2 cellular contexts compared by ENCODE assay signal in the genomic region with DNA sequence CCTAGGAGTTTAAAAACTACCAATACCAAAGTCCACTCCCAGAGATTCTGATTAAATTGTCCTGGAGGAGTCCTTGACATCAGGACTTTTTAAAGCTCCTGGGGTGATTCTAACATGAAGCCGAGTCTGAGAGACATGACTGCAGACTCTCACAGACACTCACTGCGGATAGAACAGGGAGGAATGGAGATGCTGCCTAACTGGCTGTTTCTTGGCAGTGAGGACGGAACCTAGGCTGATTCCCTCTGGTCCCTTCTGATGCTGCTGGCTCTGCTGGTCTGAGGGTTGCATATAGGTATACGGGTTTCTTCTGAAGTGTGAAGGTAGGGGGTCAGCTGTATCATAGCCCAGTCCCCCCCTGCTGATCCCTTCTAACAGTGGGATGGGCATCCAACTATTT.
TF ChIP-seq lines count a peak whose summit lies in the region.

No MANE protein-coding gene starts in this region.

TF ChIP-seq in GM23338, 12 proteins besides CTCF, POLR2A, EP300 and RAD21 (continued from another document):
- TF ChIP-seq, protein P1, sequence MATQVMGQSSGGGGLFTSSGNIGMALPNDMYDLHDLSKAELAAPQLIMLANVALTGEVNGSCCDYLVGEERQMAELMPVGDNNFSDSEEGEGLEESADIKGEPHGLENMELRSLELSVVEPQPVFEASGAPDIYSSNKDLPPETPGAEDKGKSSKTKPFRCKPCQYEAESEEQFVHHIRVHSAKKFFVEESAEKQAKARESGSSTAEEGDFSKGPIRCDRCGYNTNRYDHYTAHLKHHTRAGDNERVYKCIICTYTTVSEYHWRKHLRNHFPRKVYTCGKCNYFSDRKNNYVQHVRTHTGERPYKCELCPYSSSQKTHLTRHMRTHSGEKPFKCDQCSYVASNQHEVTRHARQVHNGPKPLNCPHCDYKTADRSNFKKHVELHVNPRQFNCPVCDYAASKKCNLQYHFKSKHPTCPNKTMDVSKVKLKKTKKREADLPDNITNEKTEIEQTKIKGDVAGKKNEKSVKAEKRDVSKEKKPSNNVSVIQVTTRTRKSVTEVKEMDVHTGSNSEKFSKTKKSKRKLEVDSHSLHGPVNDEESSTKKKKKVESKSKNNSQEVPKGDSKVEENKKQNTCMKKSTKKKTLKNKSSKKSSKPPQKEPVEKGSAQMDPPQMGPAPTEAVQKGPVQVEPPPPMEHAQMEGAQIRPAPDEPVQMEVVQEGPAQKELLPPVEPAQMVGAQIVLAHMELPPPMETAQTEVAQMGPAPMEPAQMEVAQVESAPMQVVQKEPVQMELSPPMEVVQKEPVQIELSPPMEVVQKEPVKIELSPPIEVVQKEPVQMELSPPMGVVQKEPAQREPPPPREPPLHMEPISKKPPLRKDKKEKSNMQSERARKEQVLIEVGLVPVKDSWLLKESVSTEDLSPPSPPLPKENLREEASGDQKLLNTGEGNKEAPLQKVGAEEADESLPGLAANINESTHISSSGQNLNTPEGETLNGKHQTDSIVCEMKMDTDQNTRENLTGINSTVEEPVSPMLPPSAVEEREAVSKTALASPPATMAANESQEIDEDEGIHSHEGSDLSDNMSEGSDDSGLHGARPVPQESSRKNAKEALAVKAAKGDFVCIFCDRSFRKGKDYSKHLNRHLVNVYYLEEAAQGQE (IDR thresholded peaks at IDR 0.05; ENCODE audit: unreplicated experiment) = no peak
- TF ChIP-seq, protein P2, sequence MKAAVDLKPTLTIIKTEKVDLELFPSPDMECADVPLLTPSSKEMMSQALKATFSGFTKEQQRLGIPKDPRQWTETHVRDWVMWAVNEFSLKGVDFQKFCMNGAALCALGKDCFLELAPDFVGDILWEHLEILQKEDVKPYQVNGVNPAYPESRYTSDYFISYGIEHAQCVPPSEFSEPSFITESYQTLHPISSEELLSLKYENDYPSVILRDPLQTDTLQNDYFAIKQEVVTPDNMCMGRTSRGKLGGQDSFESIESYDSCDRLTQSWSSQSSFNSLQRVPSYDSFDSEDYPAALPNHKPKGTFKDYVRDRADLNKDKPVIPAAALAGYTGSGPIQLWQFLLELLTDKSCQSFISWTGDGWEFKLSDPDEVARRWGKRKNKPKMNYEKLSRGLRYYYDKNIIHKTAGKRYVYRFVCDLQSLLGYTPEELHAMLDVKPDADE (IDR thresholded peaks at IDR 0.05) = no peak
- TF ChIP-seq STAT1 (IDR thresholded peaks at IDR 0.05; ENCODE audit: unreplicated experiment) = no peak
- no peak for TF ChIP-seq EZH2 (IDR thresholded peaks at IDR 0.05; ENCODE audit: low read depth, unreplicated experiment)
- no peak for TF ChIP-seq JUNB (IDR thresholded peaks at IDR 0.05; ENCODE audit: unreplicated experiment)
- no peak for TF ChIP-seq ZNF114 (CRISPR knock-in tag; IDR thresholded peaks at IDR 0.05)
- TF ChIP-seq EZH2phosphoT487 (IDR thresholded peaks at IDR 0.05; ENCODE audit: unreplicated experiment) = no peak
- no peak for TF ChIP-seq ZNF331 (CRISPR knock-in tag; IDR thresholded peaks at IDR 0.05; ENCODE audit: low read depth)
- no peak for TF ChIP-seq POLR2AphosphoS5 (IDR thresholded peaks at IDR 0.05; ENCODE audit: low read depth)

TF ChIP-seq in WTC11, 78 proteins besides CTCF, POLR2A, EP300 and RAD21 (continued from another document):
- TF ChIP-seq, protein P3, sequence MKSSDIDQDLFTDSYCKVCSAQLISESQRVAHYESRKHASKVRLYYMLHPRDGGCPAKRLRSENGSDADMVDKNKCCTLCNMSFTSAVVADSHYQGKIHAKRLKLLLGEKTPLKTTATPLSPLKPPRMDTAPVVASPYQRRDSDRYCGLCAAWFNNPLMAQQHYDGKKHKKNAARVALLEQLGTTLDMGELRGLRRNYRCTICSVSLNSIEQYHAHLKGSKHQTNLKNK (CRISPR knock-in tag; IDR thresholded peaks at IDR 0.05) = no peak
- TF ChIP-seq, protein P4, sequence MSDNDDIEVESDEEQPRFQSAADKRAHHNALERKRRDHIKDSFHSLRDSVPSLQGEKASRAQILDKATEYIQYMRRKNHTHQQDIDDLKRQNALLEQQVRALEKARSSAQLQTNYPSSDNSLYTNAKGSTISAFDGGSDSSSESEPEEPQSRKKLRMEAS (CRISPR knock-in tag; IDR thresholded peaks at IDR 0.05) = no peak
- no peak for TF ChIP-seq ESRRA (CRISPR knock-in tag; IDR thresholded peaks at IDR 0.05; ENCODE audit: borderline replicate concordance)
- no peak for TF ChIP-seq NR3C1 (CRISPR knock-in tag; conservative IDR thresholded peaks at IDR 0.05; ENCODE audit: low read depth)
- TF ChIP-seq, protein P5, sequence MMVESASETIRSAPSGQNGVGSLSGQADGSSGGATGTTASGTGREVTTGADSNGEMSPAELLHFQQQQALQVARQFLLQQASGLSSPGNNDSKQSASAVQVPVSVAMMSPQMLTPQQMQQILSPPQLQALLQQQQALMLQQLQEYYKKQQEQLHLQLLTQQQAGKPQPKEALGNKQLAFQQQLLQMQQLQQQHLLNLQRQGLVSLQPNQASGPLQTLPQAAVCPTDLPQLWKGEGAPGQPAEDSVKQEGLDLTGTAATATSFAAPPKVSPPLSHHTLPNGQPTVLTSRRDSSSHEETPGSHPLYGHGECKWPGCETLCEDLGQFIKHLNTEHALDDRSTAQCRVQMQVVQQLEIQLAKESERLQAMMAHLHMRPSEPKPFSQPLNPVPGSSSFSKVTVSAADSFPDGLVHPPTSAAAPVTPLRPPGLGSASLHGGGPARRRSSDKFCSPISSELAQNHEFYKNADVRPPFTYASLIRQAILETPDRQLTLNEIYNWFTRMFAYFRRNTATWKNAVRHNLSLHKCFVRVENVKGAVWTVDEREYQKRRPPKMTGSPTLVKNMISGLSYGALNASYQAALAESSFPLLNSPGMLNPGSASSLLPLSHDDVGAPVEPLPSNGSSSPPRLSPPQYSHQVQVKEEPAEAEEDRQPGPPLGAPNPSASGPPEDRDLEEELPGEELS (CRISPR knock-in tag; IDR thresholded peaks at IDR 0.05) = no peak
- TF ChIP-seq CREB1 (CRISPR knock-in tag; IDR thresholded peaks at IDR 0.05) = no peak
- TF ChIP-seq, protein P6, sequence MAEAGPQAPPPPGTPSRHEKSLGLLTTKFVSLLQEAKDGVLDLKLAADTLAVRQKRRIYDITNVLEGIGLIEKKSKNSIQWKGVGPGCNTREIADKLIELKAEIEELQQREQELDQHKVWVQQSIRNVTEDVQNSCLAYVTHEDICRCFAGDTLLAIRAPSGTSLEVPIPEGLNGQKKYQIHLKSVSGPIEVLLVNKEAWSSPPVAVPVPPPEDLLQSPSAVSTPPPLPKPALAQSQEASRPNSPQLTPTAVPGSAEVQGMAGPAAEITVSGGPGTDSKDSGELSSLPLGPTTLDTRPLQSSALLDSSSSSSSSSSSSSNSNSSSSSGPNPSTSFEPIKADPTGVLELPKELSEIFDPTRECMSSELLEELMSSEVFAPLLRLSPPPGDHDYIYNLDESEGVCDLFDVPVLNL (CRISPR knock-in tag; IDR thresholded peaks at IDR 0.05; ENCODE audit: borderline replicate concordance, low read depth) = no peak
